In genomic region chr5:20610650-20611049, GRCh38 we compare ENCODE assay signal across 21 cellular contexts.
"Had no signal": no experiment of that assay in that cellular context is flagged by ENCODE, and none has a peak within 500 bp of the region (broad histone marks: within the 10 kb centered on the region; RNA-seq: fewer than 3 reads in every experiment).

No MANE protein-coding gene starts in this region.

- H2AFZ ChIP-seq: hepatocyte had no signal

- H3K4me3 ChIP-seq: cardiac muscle cell, dorsolateral prefrontal cortex, gastroesophageal sphincter, hepatocyte, left ventricle myocardium inferior, pancreas, sigmoid colon, spleen had no signal

- H3K27ac ChIP-seq: cardiac muscle cell, dorsolateral prefrontal cortex, gastroesophageal sphincter, hepatocyte, left ventricle myocardium inferior, pancreas, sigmoid colon, spleen had no signal

- H3K9me3 ChIP-seq: gastroesophageal sphincter, pancreas, sigmoid colon had no signal

- H3K4me1 Mint-ChIP-seq: activated CD4-positive, alpha-beta T cell treated with anti-CD3 and anti-CD28 coated beads, Interleukin-2, amount 10 ng/mL, durations not matched to agents 7 days and 5 days; naive thymus-derived CD8-positive, alpha-beta T cell; stimulated activated naive CD8-positive, alpha-beta T cell treated with anti-CD3 and anti-CD28 coated beads, Interleukin-15, amount 100 ng/mL, for 72 hours had no signal

- H3K9me3 Mint-ChIP-seq: type B pancreatic cell had no signal

- H3K79me2 ChIP-seq: hepatocyte had no signal

- H3K27ac Mint-ChIP-seq: activated CD4-positive, alpha-beta T cell treated with anti-CD3 and anti-CD28 coated beads, Interleukin-2, amount 10 ng/mL, durations not matched to agents 7 days and 5 days; activated naive CD4-positive, alpha-beta T cell treated with anti-CD3 and anti-CD28 coated beads, Interleukin-2, amount 50 U/mL, for 72 hours; activated T-cell treated with anti-CD3 and anti-CD28 coated beads, Interleukin-2, amount 50 U/mL, for 72 hours; endodermal cell; naive thymus-derived CD8-positive, alpha-beta T cell; stimulated activated naive CD8-positive, alpha-beta T cell treated with anti-CD3 and anti-CD28 coated beads, Interleukin-15, amount 100 ng/mL, for 72 hours; type B pancreatic cell had no signal

- H3K27me3 ChIP-seq: cardiac muscle cell, dorsolateral prefrontal cortex, gastroesophageal sphincter, hepatocyte, pancreas, sigmoid colon, spleen had no signal

- H3K36me3 ChIP-seq: cardiac muscle cell, gastroesophageal sphincter, left ventricle myocardium inferior, pancreas, sigmoid colon, spleen had no signal

- DNase-seq: activated CD4-positive, alpha-beta T cell treated with anti-CD3 and anti-CD28 coated beads, Interleukin-2, amount 10 ng/mL, durations not matched to agents 7 days and 5 days; activated CD8-positive, alpha-beta memory T cell treated with anti-CD3 and anti-CD28 coated beads, Interleukin-2, amount 50 U/mL, for 48 hours; activated gamma-delta T cell; activated T-cell treated with anti-CD3 and anti-CD28 coated beads, Interleukin-2, amount 50 U/mL, for 72 hours; dorsolateral prefrontal cortex; endodermal cell; erythroblast; kidney; left ventricle myocardium inferior; mesenchymal stem cell; naive thymus-derived CD8-positive, alpha-beta T cell; pancreas; sigmoid colon; spleen; stimulated activated CD4-positive, alpha-beta T cell treated with anti-CD3 and anti-CD28 coated beads, Interleukin-1b, Interleukin-23, amount 100 ng/mL, for 48 hours; stimulated activated naive CD8-positive, alpha-beta T cell treated with anti-CD3 and anti-CD28 coated beads, Interleukin-15, amount 100 ng/mL, for 72 hours had no signal

- H3K4me1 ChIP-seq: gastroesophageal sphincter, left ventricle myocardium inferior, pancreas, spleen had no signal

- H3K27me3 Mint-ChIP-seq: activated CD4-positive, alpha-beta T cell treated with anti-CD3 and anti-CD28 coated beads, Interleukin-2, amount 10 ng/mL, durations not matched to agents 7 days and 5 days; naive thymus-derived CD8-positive, alpha-beta T cell; stimulated activated naive CD8-positive, alpha-beta T cell treated with anti-CD3 and anti-CD28 coated beads, Interleukin-15, amount 100 ng/mL, for 72 hours had no signal

- H3K36me3 Mint-ChIP-seq: naive thymus-derived CD8-positive, alpha-beta T cell; type B pancreatic cell had no signal

- ATAC-seq: activated naive CD4-positive, alpha-beta T cell treated with anti-CD3 and anti-CD28 coated beads, Interleukin-2, amount 50 U/mL, for 72 hours; activated T-cell treated with anti-CD3 and anti-CD28 coated beads, Interleukin-2, amount 50 U/mL, for 72 hours; gastroesophageal sphincter; naive thymus-derived CD8-positive, alpha-beta T cell; stimulated activated naive CD8-positive, alpha-beta T cell treated with anti-CD3 and anti-CD28 coated beads, Interleukin-15, amount 100 ng/mL, for 72 hours had no signal

- H3K4me2 ChIP-seq: hepatocyte had no signal

- H3K4me3 Mint-ChIP-seq: activated CD4-positive, alpha-beta T cell treated with anti-CD3 and anti-CD28 coated beads, Interleukin-2, amount 10 ng/mL, durations not matched to agents 7 days and 5 days; activated T-cell treated with anti-CD3 and anti-CD28 coated beads, Interleukin-2, amount 50 U/mL, for 72 hours; endodermal cell; naive thymus-derived CD8-positive, alpha-beta T cell; stimulated activated naive CD8-positive, alpha-beta T cell treated with anti-CD3 and anti-CD28 coated beads, Interleukin-15, amount 100 ng/mL, for 72 hours; type B pancreatic cell had no signal
